In genomic region chr20:59977086-59977485, GRCh38 we compare ENCODE assay signal across 25 cellular contexts. TPM values are rescaled to one million over a fixed set of nuclear protein-coding genes. Genes with fewer than 3 reads are reported as not detected.
"Had no signal": no experiment of that assay in that cellular context is flagged by ENCODE, and none has a peak within 500 bp of the region (broad histone marks: within the 10 kb centered on the region; RNA-seq: fewer than 3 reads in every experiment).

No MANE protein-coding gene starts in this region.

- H3K4me3 Mint-ChIP-seq: activated CD4-positive, alpha-beta T cell treated with anti-CD3 and anti-CD28 coated beads for 36 hours; activated naive CD4-positive, alpha-beta T cell treated with anti-CD3 and anti-CD28 coated beads, Interleukin-2, amount 10 ng/mL, durations not matched to agents 7 days and 5 days; dendritic cell treated with granulocyte-macrophage colony-stimulating factor and Interleukin-4, amounts not matched to agents 40 ng/mL and 50 ng/mL, for 4 days; T-helper 1 cell treated with Interleukin-12 subunit alpha and Interleukin-12 subunit beta and Interleukin-4 antibody, amounts not matched to agents 30 μg/mL and 1 μg/mL, for 36 hours; WTC11 had no signal

- H3K4me1 Mint-ChIP-seq: activated CD4-positive, alpha-beta T cell treated with anti-CD3 and anti-CD28 coated beads for 36 hours; activated naive CD4-positive, alpha-beta T cell treated with anti-CD3 and anti-CD28 coated beads, Interleukin-2, amount 10 ng/mL, durations not matched to agents 7 days and 5 days; WTC11 had no signal

- H3K9me3 Mint-ChIP-seq: activated naive CD4-positive, alpha-beta T cell treated with anti-CD3 and anti-CD28 coated beads, Interleukin-2, amount 10 ng/mL, durations not matched to agents 7 days and 5 days; dendritic cell treated with granulocyte-macrophage colony-stimulating factor and Interleukin-4, amounts not matched to agents 40 ng/mL and 50 ng/mL, for 4 days; T-helper 1 cell treated with Interleukin-12 subunit alpha and Interleukin-12 subunit beta and Interleukin-4 antibody, amounts not matched to agents 30 μg/mL and 1 μg/mL, for 36 hours had no signal

- H3K36me3 ChIP-seq: cardiac muscle cell, transverse colon had no signal

- H3K27me3 ChIP-seq: body of pancreas, cardiac muscle cell, transverse colon had no signal

- H3K27ac Mint-ChIP-seq: activated CD4-positive, alpha-beta T cell treated with anti-CD3 and anti-CD28 coated beads for 36 hours; activated naive CD4-positive, alpha-beta T cell treated with anti-CD3 and anti-CD28 coated beads, Interleukin-2, amount 10 ng/mL, durations not matched to agents 7 days and 5 days; dendritic cell treated with granulocyte-macrophage colony-stimulating factor and Interleukin-4, amounts not matched to agents 40 ng/mL and 50 ng/mL, for 4 days; progenitor cell of endocrine pancreas; T-helper 1 cell treated with Interleukin-12 subunit alpha and Interleukin-12 subunit beta and Interleukin-4 antibody, amounts not matched to agents 30 μg/mL and 1 μg/mL, for 36 hours; WTC11 had no signal

- H3K9me3 ChIP-seq: body of pancreas, mucosa of descending colon, transverse colon had no signal

- H3K36me3 Mint-ChIP-seq: activated naive CD4-positive, alpha-beta T cell treated with anti-CD3 and anti-CD28 coated beads, Interleukin-2, amount 10 ng/mL, durations not matched to agents 7 days and 5 days; WTC11 had no signal

- DNase-seq: activated CD4-positive, alpha-beta T cell treated with anti-CD3 and anti-CD28 coated beads for 36 hours; activated CD4-positive, alpha-beta T cell treated with anti-CD3 and anti-CD28 coated beads, Interleukin-2, amount 50 U/mL, for 4 hours; activated CD8-positive, alpha-beta memory T cell treated with anti-CD3 and anti-CD28 coated beads, Interleukin-2, amount 50 U/mL, for 48 hours; activated effector memory CD4-positive, alpha-beta T cell treated with Interleukin-2 at 50 U/mL for 16 hours; activated naive CD4-positive, alpha-beta T cell treated with anti-CD3 and anti-CD28 coated beads, Interleukin-2, amount 10 ng/mL, durations not matched to agents 7 days and 5 days; activated T-cell treated with anti-CD3 and anti-CD28 coated beads, Interleukin-2, amount 50 U/mL, for 48 hours; body of pancreas; effector CD8-positive, alpha-beta T cell; erythroblast; foreskin fibroblast; glutamatergic neuron; left cardiac atrium; mesenchymal stem cell; mucosa of descending colon; occipital lobe; stimulated activated CD4-positive, alpha-beta T cell treated with anti-CD3 and anti-CD28 coated beads, Interleukin-4, amount 100 ng/mL, for 24 hours; stimulated activated naive CD4-positive, alpha-beta T cell treated with Interleukin-2 at 50 U/mL for 16 hours; T1000; transverse colon had no signal

- H3K27ac ChIP-seq: body of pancreas, cardiac muscle cell, transverse colon had no signal

- H3K4me3 ChIP-seq: body of pancreas, cardiac muscle cell, mucosa of descending colon, transverse colon had no signal

- H3K27me3 Mint-ChIP-seq: activated CD4-positive, alpha-beta T cell treated with anti-CD3 and anti-CD28 coated beads for 36 hours; activated naive CD4-positive, alpha-beta T cell treated with anti-CD3 and anti-CD28 coated beads, Interleukin-2, amount 10 ng/mL, durations not matched to agents 7 days and 5 days; dendritic cell treated with granulocyte-macrophage colony-stimulating factor and Interleukin-4, amounts not matched to agents 40 ng/mL and 50 ng/mL, for 4 days; progenitor cell of endocrine pancreas had no signal

- H3K4me1 ChIP-seq: body of pancreas had no signal

RNA-seq across cellular contexts. Expression of gene CDH26, which starts 18.9 kb away (rescaled TPM):
- total RNA-seq: chondrocyte had no signal

RNA-seq across cellular contexts. Expression of gene SYCP2, which starts 43.6 kb away (rescaled TPM):
- total RNA-seq: cardiac muscle cell had no signal
